In the genomic region with DNA sequence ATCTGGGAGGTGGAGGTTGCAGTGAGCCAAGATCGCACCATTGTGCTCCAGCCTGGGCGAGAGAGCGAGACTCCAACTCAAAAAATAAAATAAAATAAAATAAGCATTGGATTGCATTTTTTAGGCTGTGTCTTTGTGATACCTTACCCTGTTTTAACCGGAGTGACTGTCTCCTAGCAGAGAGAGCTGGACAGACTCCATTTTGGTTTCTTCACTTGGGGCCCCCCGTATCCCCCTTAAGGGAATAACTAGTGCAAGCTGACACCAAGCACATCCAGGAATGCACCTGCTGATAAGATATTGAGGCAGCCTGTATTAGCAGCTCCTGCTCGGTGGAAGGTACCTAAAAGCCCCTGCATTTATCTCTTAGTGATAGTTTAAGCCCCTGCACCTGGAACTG, we compare ENCODE assay signal across 33 cellular contexts. TPM values are rescaled to one million over a fixed set of nuclear protein-coding genes. Genes with fewer than 3 reads are reported as not detected.
"Had no signal": no experiment of that assay in that cellular context is flagged by ENCODE, and none has a peak within 500 bp of the region (broad histone marks: within the 10 kb centered on the region; RNA-seq: fewer than 3 reads in every experiment).

No MANE protein-coding gene starts in this region.

- ATAC-seq: stimulated activated effector memory CD8-positive, alpha-beta T cell treated with anti-CD3 and anti-CD28 coated beads, Interleukin-12 subunit alpha, Interleukin-12 subunit beta, amount 100 ng/mL, for 72 hours; stimulated activated memory B cell treated with anti-CD40 and anti-IgM and Interleukin-4, amounts not matched to agents 10 μg/mL and 1 μg/mL and 100 μg/mL, for 72 hours; stimulated activated naive B cell treated with anti-CD40 and anti-IgM and Interleukin-4, amounts not matched to agents 10 μg/mL and 1 μg/mL and 100 μg/mL, for 72 hours; stimulated activated naive CD8-positive, alpha-beta T cell treated with anti-CD3 and anti-CD28 coated beads, Interleukin-15, amount 100 ng/mL, for 72 hours; stimulated activated naive CD8-positive, alpha-beta T cell treated with anti-CD3 and anti-CD28 coated beads, Interleukin-15, Interleukin-2, amounts not matched to agents 100 U/mL and 50 U/mL, for 24 hours; upper lobe of right lung had no signal

- H3K36me3 Mint-ChIP-seq: stimulated activated effector memory CD8-positive, alpha-beta T cell treated with anti-CD3 and anti-CD28 coated beads, Interleukin-12 subunit alpha, Interleukin-12 subunit beta, amount 100 ng/mL, for 72 hours; stimulated activated memory B cell treated with anti-CD40 and anti-IgM and Interleukin-4, amounts not matched to agents 10 μg/mL and 1 μg/mL and 100 μg/mL, for 72 hours; stimulated activated naive B cell treated with anti-CD40 and anti-IgM and Interleukin-4, amounts not matched to agents 10 μg/mL and 1 μg/mL and 100 μg/mL, for 72 hours; type B pancreatic cell had no signal

- H3K4me1 ChIP-seq: stomach, suprapubic skin, testis, thyroid gland, tibial artery, tibial nerve, transverse colon, upper lobe of left lung, upper lobe of right lung, uterus, vagina had no signal

- DNase-seq: stimulated activated CD4-positive, alpha-beta T cell treated with anti-CD3 and anti-CD28 coated beads, Interleukin-2, amount 100 ng/mL, for 48 hours; stimulated activated CD4-positive, alpha-beta T cell treated with anti-CD3 and anti-CD28 coated beads, Interleukin-4, amount 100 ng/mL, for 1 hour; stimulated activated CD4-positive, alpha-beta T cell treated with anti-CD3 and anti-CD28 coated beads, Interleukin-4, amount 100 ng/mL, for 24 hours; stimulated activated CD4-positive, alpha-beta T cell treated with anti-CD3 and anti-CD28 coated beads, Interleukin-4, amount 100 ng/mL, for 4 hours; stimulated activated CD8-positive, alpha-beta memory T cell treated with anti-CD3 and anti-CD28 coated beads, Interleukin-4, amount 100 ng/mL, for 48 hours; stimulated activated naive B cell treated with anti-CD40 and anti-IgM and Interleukin-4, amounts not matched to agents 10 μg/mL and 1 μg/mL and 100 μg/mL, for 72 hours; stimulated activated naive CD4-positive, alpha-beta T cell; stimulated activated naive CD4-positive, alpha-beta T cell treated with Interleukin-2 at 50 U/mL for 16 hours; stimulated activated naive CD8-positive, alpha-beta T cell treated with anti-CD3 and anti-CD28 coated beads, Interleukin-15, amount 100 ng/mL, for 72 hours; stimulated activated naive CD8-positive, alpha-beta T cell treated with anti-CD3 and anti-CD28 coated beads, Interleukin-15, Interleukin-2, amounts not matched to agents 100 U/mL and 50 U/mL, for 24 hours; stomach; substantia nigra; testis; thyroid gland; tibial artery; transverse colon; upper lobe of left lung; upper lobe of right lung; uterus had no signal

- H3K27ac ChIP-seq: stomach, suprapubic skin, testis, thoracic aorta, thyroid gland, tibial artery, tibial nerve, transverse colon, upper lobe of left lung, upper lobe of right lung, uterus, vagina had no signal

- H3K9me3 ChIP-seq: stomach, suprapubic skin, testis, thoracic aorta, thyroid gland, tibial artery, tibial nerve, transverse colon, upper lobe of left lung, upper lobe of right lung, uterus, vagina had no signal

- FAIRE-seq: urothelium cell line had no signal

- H3K4me3 ChIP-seq: stomach, suprapubic skin, testis, thoracic aorta, thyroid gland, tibial artery, tibial nerve, transverse colon, upper lobe of left lung, upper lobe of right lung, uterus, vagina had no signal

- H3K4me1 Mint-ChIP-seq: stimulated activated effector memory CD8-positive, alpha-beta T cell treated with anti-CD3 and anti-CD28 coated beads, Interleukin-12 subunit alpha, Interleukin-12 subunit beta, amount 100 ng/mL, for 72 hours; stimulated activated memory B cell treated with anti-CD40 and anti-IgM and Interleukin-4, amounts not matched to agents 10 μg/mL and 1 μg/mL and 100 μg/mL, for 72 hours; stimulated activated naive B cell treated with anti-CD40 and anti-IgM and Interleukin-4, amounts not matched to agents 10 μg/mL and 1 μg/mL and 100 μg/mL, for 72 hours; stimulated activated naive CD8-positive, alpha-beta T cell treated with anti-CD3 and anti-CD28 coated beads, Interleukin-15, amount 100 ng/mL, for 72 hours had no signal

- H3K36me3 ChIP-seq: stomach, suprapubic skin, thoracic aorta, thyroid gland, tibial artery, tibial nerve, transverse colon, upper lobe of left lung, upper lobe of right lung, uterus, vagina had no signal

- H3K27ac Mint-ChIP-seq: stimulated activated effector memory CD8-positive, alpha-beta T cell treated with anti-CD3 and anti-CD28 coated beads, Interleukin-12 subunit alpha, Interleukin-12 subunit beta, amount 100 ng/mL, for 72 hours; stimulated activated memory B cell treated with anti-CD40 and anti-IgM and Interleukin-4, amounts not matched to agents 10 μg/mL and 1 μg/mL and 100 μg/mL, for 72 hours; stimulated activated naive B cell treated with anti-CD40 and anti-IgM and Interleukin-4, amounts not matched to agents 10 μg/mL and 1 μg/mL and 100 μg/mL, for 72 hours; stimulated activated naive CD8-positive, alpha-beta T cell treated with anti-CD3 and anti-CD28 coated beads, Interleukin-15, amount 100 ng/mL, for 72 hours; stimulated activated naive CD8-positive, alpha-beta T cell treated with anti-CD3 and anti-CD28 coated beads, Interleukin-15, Interleukin-2, amounts not matched to agents 100 ng/mL and 50 ng/mL, for 24 hours; type B pancreatic cell had no signal

- H3K4me3 Mint-ChIP-seq: stimulated activated effector memory CD8-positive, alpha-beta T cell treated with anti-CD3 and anti-CD28 coated beads, Interleukin-12 subunit alpha, Interleukin-12 subunit beta, amount 100 ng/mL, for 72 hours; stimulated activated memory B cell treated with anti-CD40 and anti-IgM and Interleukin-4, amounts not matched to agents 10 μg/mL and 1 μg/mL and 100 μg/mL, for 72 hours; stimulated activated naive B cell treated with anti-CD40 and anti-IgM and Interleukin-4, amounts not matched to agents 10 μg/mL and 1 μg/mL and 100 μg/mL, for 72 hours; stimulated activated naive CD8-positive, alpha-beta T cell treated with anti-CD3 and anti-CD28 coated beads, Interleukin-15, amount 100 ng/mL, for 72 hours; stimulated activated naive CD8-positive, alpha-beta T cell treated with anti-CD3 and anti-CD28 coated beads, Interleukin-15, Interleukin-2, amounts not matched to agents 100 ng/mL and 50 ng/mL, for 24 hours; type B pancreatic cell had no signal

- H3K27me3 ChIP-seq: testis, thyroid gland, upper lobe of left lung, uterus, vagina had no signal

RNA-seq across cellular contexts. Expression of a gene that starts 20.8 kb away (rescaled TPM):
- total RNA-seq: stomach, subcutaneous adipose tissue, suprapubic skin, temporal lobe, testis, thoracic aorta, thyroid gland, tibial nerve, transverse colon, upper lobe of left lung, upper lobe of right lung, ureter, urinary bladder, uterus, vagina had no signal
- polyA plus RNA-seq: stomach, urinary bladder had no signal

RNA-seq across cellular contexts. Expression of a gene that starts 40.7 kb away (rescaled TPM):
- total RNA-seq: stomach, subcutaneous adipose tissue, temporal lobe, thoracic aorta, thyroid gland, tibial nerve, transverse colon, upper lobe of left lung, upper lobe of right lung, ureter, urinary bladder, uterus, vagina had no signal
- polyA plus RNA-seq: stomach, thymus, urinary bladder had no signal
